13 cellular contexts compared by ENCODE assay signal in the genomic region with DNA sequence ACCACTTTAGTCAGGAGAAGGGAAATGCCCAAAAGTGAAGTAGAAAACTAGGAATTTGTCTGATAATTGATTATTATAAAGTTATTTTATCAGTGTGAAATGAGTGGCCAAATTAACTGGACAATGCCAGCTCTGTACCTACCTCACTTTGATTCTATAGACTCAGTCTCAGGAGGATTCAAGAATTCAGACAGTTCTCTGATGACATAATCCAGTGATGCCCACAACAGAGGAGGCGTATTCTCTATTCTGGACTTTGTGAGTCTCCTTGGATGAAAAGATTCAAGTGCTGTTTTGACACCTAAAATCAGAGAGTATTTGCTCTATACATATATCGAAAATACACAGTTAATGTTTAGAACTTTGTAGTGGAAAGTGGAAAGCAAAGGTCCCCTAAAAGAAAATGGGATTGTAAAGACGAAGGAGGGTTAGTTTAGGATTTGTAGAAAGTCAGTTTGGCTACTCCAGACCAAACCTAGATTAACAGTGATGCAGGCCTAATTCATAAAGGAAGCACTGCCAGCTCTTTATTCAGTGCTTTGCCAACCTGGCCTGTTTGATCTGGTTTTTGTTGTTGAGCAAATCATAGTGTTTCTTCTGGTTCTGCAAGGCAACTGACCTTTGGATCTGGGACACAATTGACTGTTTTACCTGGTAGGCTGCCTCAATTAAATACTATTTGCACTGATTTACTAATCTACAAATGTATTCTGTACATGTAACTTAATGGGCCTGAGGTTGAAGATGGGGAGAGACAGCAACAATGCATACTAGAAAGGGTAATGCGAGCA.
DNase-seq lines count a peak whose midpoint lies in the region; ATAC-seq and TF ChIP-seq lines count a peak whose summit lies in the region.
"Had no signal": no experiment of that assay in that cellular context is flagged by ENCODE, and none has a peak within 500 bp of the region (broad histone marks: within the 10 kb centered on the region; RNA-seq: fewer than 3 reads in every experiment).

No MANE protein-coding gene starts in this region.

- H3K4me3 ChIP-seq in CD8-positive, alpha-beta memory T cell (ENCODE audit: low read length) = peak overlapping the region; percentile 69
- H3K4me3 ChIP-seq in Karpas-422 (ENCODE audit: low read length) (no peak overlapping the region), body of pancreas (no peak overlapping the region), heart left ventricle (peak overlapping the region in 1 of 12 donors; percentile 33)
- H3K4me3 ChIP-seq: GM23338, sigmoid colon, thyroid gland had no signal

- CTCF ChIA-PET in CD8-positive, alpha-beta memory T cell (lab: Charles Lee) = interaction anchor here (1.0 to 1.4 kb wide), 5 partner anchors 11 to 49 kb away, joined by 3 to 6 read pairs (median 3); no protein-coding TSS in a partner anchor

- WGBS in body of pancreas, 2 donors = 82 to 89% methylated on average over 4 of the region's 4 CpGs
- WGBS in heart left ventricle, 4 donors = 73 to 99% (median 77%) methylated on average over 4 of the region's 4 CpGs

- peaks cover 100% of the 10 kb centered on the region for H3K4me1 ChIP-seq in CD8-positive, alpha-beta memory T cell (ENCODE audit: insufficient read depth, low read length)
- H3K4me1 ChIP-seq in Karpas-422 (ENCODE audit: low read length) (peaks cover 61% of the 10 kb centered on the region), body of pancreas (peaks cover 11% of the 10 kb centered on the region), heart left ventricle (peaks cover 0 to 31% (median under 1%) of the 10 kb centered on the region in 12 donors)

- H2AFZ ChIP-seq in Karpas-422 (ENCODE audit: low read length) = no peak overlapping the region

- no peaks in the 10 kb centered on the region for H3K27me3 Mint-ChIP-seq in CD8-positive, alpha-beta memory T cell
- peaks cover 6% of the 10 kb centered on the region for H3K27me3 Mint-ChIP-seq in nephron (ENCODE audit: low read depth)

- TF ChIP-seq CTCF in body of pancreas (IDR thresholded peaks at IDR 0.05) (no peak), nephron (IDR thresholded peaks at IDR 0.05; ENCODE audit: unreplicated experiment in 3 of 3) (no peak), heart left ventricle (IDR thresholded peaks at IDR 0.05) (no peak)

- TF ChIP-seq POLR2A in body of pancreas (IDR thresholded peaks at IDR 0.05) = no peak
- TF ChIP-seq POLR2A in heart left ventricle (IDR thresholded peaks at IDR 0.05) = no peak

- H3K36me3 ChIP-seq in CD8-positive, alpha-beta memory T cell (ENCODE audit: insufficient read depth, low read length) = peaks cover 25% of the 10 kb centered on the region
- H3K36me3 ChIP-seq in Karpas-422 (ENCODE audit: insufficient read depth, low read length) = no peaks in the 10 kb centered on the region
- H3K36me3 ChIP-seq in body of pancreas (replicated peaks in 1 of 2; ENCODE audit: insufficient read depth in 1 of 2, low read depth in 2 of 2) = no peaks in the 10 kb centered on the region
- H3K36me3 ChIP-seq in heart left ventricle = no peaks in the 10 kb centered on the region
- H3K36me3 ChIP-seq: sigmoid colon, thyroid gland had no signal

- H3K9me3 Mint-ChIP-seq in CD8-positive, alpha-beta memory T cell = no peaks in the 10 kb centered on the region
- H3K9me3 Mint-ChIP-seq in nephron = no peaks in the 10 kb centered on the region
- H3K9me3 Mint-ChIP-seq: GM23338, neural crest cell had no signal

- H3K79me2 ChIP-seq in Karpas-422 (ENCODE audit: low read length) = no peaks in the 10 kb centered on the region

- intact Hi-C loops in body of pancreas (cut with DNase I) (no loop called here), heart left ventricle (cut with DNase I) (no loop called here)

- no peak overlapping the region for H3K27ac ChIP-seq in CD8-positive, alpha-beta memory T cell (ENCODE audit: low read depth, low read length)
- H3K27ac ChIP-seq in Karpas-422 (ENCODE audit: low read length) (peak overlapping the region; percentile 20; the same call in 1 of the 2 replicates), body of pancreas (no peak overlapping the region), heart left ventricle (peak overlapping the region in 1 of 12 donors; percentile 77)

- no peaks in the 10 kb centered on the region for H3K9me3 ChIP-seq in CD8-positive, alpha-beta memory T cell (ENCODE audit: low read length)
- H3K9me3 ChIP-seq in Karpas-422 (ENCODE audit: low read length) = no peaks in the 10 kb centered on the region
- H3K9me3 ChIP-seq in body of pancreas = no peaks in the 10 kb centered on the region
- no peaks in the 10 kb centered on the region for H3K9me3 ChIP-seq in heart left ventricle
- H3K9me3 ChIP-seq: sigmoid colon, thyroid gland had no signal

- peak overlapping the region; percentile 91 to 98 (median 96) for H3K27ac Mint-ChIP-seq in CD8-positive, alpha-beta memory T cell
- H3K27ac Mint-ChIP-seq in nephron = peak overlapping the region; percentile 61 to 81 (median 72)
- H3K27ac Mint-ChIP-seq: GM23338 had no signal

- H3K36me3 Mint-ChIP-seq in CD8-positive, alpha-beta memory T cell = peaks cover 54 to 99% (median 66%) of the 10 kb centered on the region in 3 donors
- H3K36me3 Mint-ChIP-seq in nephron (ENCODE audit: low read depth) = no peaks in the 10 kb centered on the region

- no peaks in the 10 kb centered on the region for H3K27me3 ChIP-seq in CD8-positive, alpha-beta memory T cell (ENCODE audit: insufficient read depth, low read length, poor library complexity, severe bottlenecking)
- H3K27me3 ChIP-seq in Karpas-422 (ENCODE audit: low read length) (0 out of 2 replicates have a peak, but pooled peaks cover 6% of the 10 kb centered on the region), body of pancreas (no peaks in the 10 kb centered on the region), heart left ventricle (no peaks in the 10 kb centered on the region)
- H3K27me3 ChIP-seq: sigmoid colon, thyroid gland had no signal

- peaks cover 91 to 100% (median 97%) of the 10 kb centered on the region in 3 donors for H3K4me1 Mint-ChIP-seq in CD8-positive, alpha-beta memory T cell
- peaks cover 58% of the 10 kb centered on the region for H3K4me1 Mint-ChIP-seq in nephron

- H3K9ac ChIP-seq in Karpas-422 (ENCODE audit: low read length) = no peak overlapping the region

- POLR2A ChIA-PET in CD8-positive, alpha-beta memory T cell (lab: Charles Lee) = interaction anchor here (0.6 to 18.8 kb wide), 9 partner anchors 8 to 798 kb away, joined by 3 to 285 read pairs (median 4); no protein-coding TSS in a partner anchor

- no peak for DNase-seq in CD8-positive, alpha-beta memory T cell
- DNase-seq in Karpas-422 (no peak), body of pancreas (no peak), HuH-7 (ENCODE audit: low spot score) (no peak), heart left ventricle (no peak), AG20443 (ENCODE audit: low spot score) (no peak)
- DNase-seq: kidney glomerular epithelial cell, sigmoid colon had no signal

- H3K4me3 Mint-ChIP-seq in CD8-positive, alpha-beta memory T cell = peak overlapping the region; percentile 88 to 95 (median 90)
- no peak overlapping the region for H3K4me3 Mint-ChIP-seq in nephron
- H3K4me3 Mint-ChIP-seq: GM23338, neural crest cell had no signal

- H4K20me1 ChIP-seq in Karpas-422 (ENCODE audit: insufficient read depth, low read depth, low read length) = no peaks in the 10 kb centered on the region

- H3K4me2 ChIP-seq in Karpas-422 (ENCODE audit: low read depth, low read length, poor library complexity, severe bottlenecking) = peak overlapping the region; percentile 47
- H3K4me2 ChIP-seq: GM23338 had no signal

- ATAC-seq in body of pancreas (peak; percentile 27), heart left ventricle (no peak), GM21619 (IDR thresholded peaks at IDR 0.05; ENCODE audit: unreplicated experiment) (no peak)
- ATAC-seq: GM23338 had no signal

- H3K9me2 ChIP-seq in Karpas-422 (replicated peaks; ENCODE audit: insufficient read depth, low read length) = no peaks in the 10 kb centered on the region

Comparison
In these comparisons a context has a peak if more than half of its experiments do, and no peak if none do; other contexts are left out.
1. H3K4me3 Mint-ChIP-seq: peak in CD8-positive, alpha-beta memory T cell (7 of 7); none in nephron (0 of 3).